Comparison of ENCODE assay signal across 8 cellular contexts in the genomic region with DNA sequence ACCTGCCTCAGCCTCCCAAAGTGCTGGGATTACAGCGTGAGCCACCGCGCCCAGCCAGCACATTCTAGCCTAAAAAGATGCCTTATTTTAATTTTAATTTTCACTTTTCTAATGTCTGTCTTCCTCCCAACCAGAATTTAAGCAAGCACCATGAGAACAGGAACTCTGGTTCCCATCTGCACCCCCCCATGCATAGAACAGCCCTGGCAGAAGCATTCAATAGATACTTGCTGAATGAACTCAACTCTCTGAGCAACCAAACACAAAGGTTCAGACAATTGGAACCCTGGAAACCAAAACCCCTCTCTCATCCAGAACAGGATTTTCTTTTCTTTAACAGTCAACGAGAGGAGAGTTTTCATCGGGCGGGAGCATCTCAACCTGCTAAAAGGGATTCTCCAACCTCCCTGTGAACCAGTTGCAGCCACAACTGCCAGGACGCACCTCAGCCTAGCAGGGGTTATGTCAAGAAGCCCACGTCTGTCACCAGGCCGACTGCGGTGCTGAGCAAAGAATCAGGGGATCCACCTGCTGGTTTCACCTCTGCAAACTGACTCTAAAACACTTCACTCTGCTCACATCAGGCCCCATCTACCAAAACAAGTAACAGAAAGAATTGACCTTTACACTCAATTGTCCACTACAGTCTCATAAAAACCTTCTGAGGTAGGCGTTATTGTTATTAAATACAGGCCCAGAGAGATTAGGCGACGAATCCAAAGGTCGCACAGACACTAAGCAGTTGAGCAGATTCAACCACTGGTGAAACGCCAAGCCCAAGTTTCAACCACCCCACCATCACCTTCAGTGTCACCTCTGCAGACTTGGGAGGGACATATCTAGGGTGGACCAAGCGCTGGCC. TPM values are rescaled to one million over a fixed set of nuclear protein-coding genes. Genes with fewer than 3 reads are reported as not detected.
DNase-seq lines count a peak whose midpoint lies in the region; ATAC-seq and TF ChIP-seq lines count a peak whose summit lies in the region.

No MANE protein-coding gene starts in this region.

- no peak overlapping the region for H3K23ac ChIP-seq in mesenchymal stem cell (ENCODE audit: low read length in 2 of 2)

- H3K4me1 Mint-ChIP-seq in activated naive CD8-positive, alpha-beta T cell treated with anti-CD3 and anti-CD28 coated beads, Interleukin-2, amount 50 U/mL, for 24 hours = peaks cover 41% of the 10 kb centered on the region

- no peak overlapping the region for H3K14ac ChIP-seq in mesenchymal stem cell (ENCODE audit: low read length in 2 of 2)

- no peaks in the 10 kb centered on the region for H3K9me3 Mint-ChIP-seq in activated naive CD8-positive, alpha-beta T cell treated with anti-CD3 and anti-CD28 coated beads, Interleukin-2, amount 50 U/mL, for 24 hours

- intact Hi-C loops in Right ventricle myocardium inferior (cut with DNase I) = no loop called here
- intact Hi-C loops in vagina (cut with DNase I) = no loop called here

- DNase-seq in right atrium auricular region (ENCODE audit: low spot score) (no peak), Right ventricle myocardium inferior (ENCODE audit: missing footprints) (no peak), mesenchymal stem cell (no peak), vagina (ENCODE audit: extremely low spot score in 2 of 2) (no peak), NOMO-1 treated with dmso at 0.1 percent for 144 hours (lab: John Stamatoyannopoulos, UW; ENCODE audit: unreplicated experiment) (no peak), SHP77 (lab: John Stamatoyannopoulos, UW) (no peak), NCI-H1105 treated with DMSO at 0.1 percent for 48 hours (lab: John Stamatoyannopoulos, UW) (no peak)
- DNase-seq in activated naive CD8-positive, alpha-beta T cell treated with anti-CD3 and anti-CD28 coated beads, Interleukin-2, amount 50 U/mL, for 24 hours = no peak

- H3K4me3 Mint-ChIP-seq in activated naive CD8-positive, alpha-beta T cell treated with anti-CD3 and anti-CD28 coated beads, Interleukin-2, amount 50 U/mL, for 24 hours = peak overlapping the region; percentile 82

- H3K4me3 ChIP-seq in right atrium auricular region (peak overlapping the region; percentile 23 to 67), mesenchymal stem cell (ENCODE audit: insufficient read depth in 1 of 2, low read depth in 1 of 2, low read length in 2 of 2) (peak overlapping the region; percentile 40 to 77), vagina (peak overlapping the region; percentile 62 to 71)

- peak overlapping the region; percentile 62 for H3K9ac ChIP-seq in mesenchymal stem cell (ENCODE audit: low read length)

- H2BK12ac ChIP-seq in mesenchymal stem cell (ENCODE audit: low read length in 2 of 2) = no peak overlapping the region

- H3K18ac ChIP-seq in mesenchymal stem cell (ENCODE audit: low read depth in 1 of 2, low read length in 2 of 2) = no peak overlapping the region

- H3K4me2 ChIP-seq in mesenchymal stem cell (ENCODE audit: low read length, poor library complexity, severe bottlenecking) = peak overlapping the region; percentile 78

- peak overlapping the region; percentile 68 for H3K27ac Mint-ChIP-seq in activated naive CD8-positive, alpha-beta T cell treated with anti-CD3 and anti-CD28 coated beads, Interleukin-2, amount 50 U/mL, for 24 hours

- no peaks in the 10 kb centered on the region for H3K9me3 ChIP-seq in right atrium auricular region
- no peaks in the 10 kb centered on the region for H3K9me3 ChIP-seq in mesenchymal stem cell (ENCODE audit: control insufficient read depth, low read length)
- H3K9me3 ChIP-seq in vagina = no peaks in the 10 kb centered on the region

- H2BK5ac ChIP-seq in mesenchymal stem cell (ENCODE audit: low read depth, low read length, poor library complexity, severe bottlenecking) = no peak overlapping the region

- no peak overlapping the region for H2BK15ac ChIP-seq in mesenchymal stem cell (ENCODE audit: low read depth, poor library complexity, severe bottlenecking)

- peaks cover 0 to 48% of the 10 kb centered on the region in 2 donors for H3K4me1 ChIP-seq in right atrium auricular region
- peaks cover 16% of the 10 kb centered on the region for H3K4me1 ChIP-seq in mesenchymal stem cell (ENCODE audit: control insufficient read depth, insufficient read depth, low read depth, low read length)
- peaks cover 67% of the 10 kb centered on the region for H3K4me1 ChIP-seq in vagina

- TF ChIP-seq CTCF in right atrium auricular region (IDR thresholded peaks at IDR 0.05) (no peak), vagina (IDR thresholded peaks at IDR 0.05) (no peak)

- H3K36me3 Mint-ChIP-seq in activated naive CD8-positive, alpha-beta T cell treated with anti-CD3 and anti-CD28 coated beads, Interleukin-2, amount 50 U/mL, for 24 hours (ENCODE audit: low read depth) = peaks cover 17% of the 10 kb centered on the region

- H4K91ac ChIP-seq in mesenchymal stem cell (ENCODE audit: low read length) = no peak overlapping the region

- H3K27ac ChIP-seq in right atrium auricular region (peak overlapping the region in 1 of 2 donors; percentile 16), mesenchymal stem cell (ENCODE audit: low read length, poor library complexity, severe bottlenecking) (no peak overlapping the region), vagina (no peak overlapping the region)

- no peak overlapping the region for H2AFZ ChIP-seq in mesenchymal stem cell (ENCODE audit: low read depth, low read length)

- WGBS in mesenchymal stem cell = 81% methylated on average over 16 of the region's 16 CpGs

- peaks cover 18% of the 10 kb centered on the region for H3K79me1 ChIP-seq in mesenchymal stem cell (replicated peaks; ENCODE audit: low read length, poor library complexity, severe bottlenecking)

- no peak overlapping the region for H4K8ac ChIP-seq in mesenchymal stem cell (ENCODE audit: low read length)

- no peak overlapping the region for H3K4ac ChIP-seq in mesenchymal stem cell (ENCODE audit: low read depth in 1 of 2, low read length in 2 of 2)

- ATAC-seq in Right ventricle myocardium inferior = no peak
- peak; percentile 34 for ATAC-seq in activated naive CD8-positive, alpha-beta T cell treated with anti-CD3 and anti-CD28 coated beads, Interleukin-2, amount 50 U/mL, for 24 hours

- no peaks in the 10 kb centered on the region for H3K27me3 Mint-ChIP-seq in activated naive CD8-positive, alpha-beta T cell treated with anti-CD3 and anti-CD28 coated beads, Interleukin-2, amount 50 U/mL, for 24 hours

- H2BK120ac ChIP-seq in mesenchymal stem cell (ENCODE audit: low read depth, low read length) = no peak overlapping the region

- no peak overlapping the region for H2AK5ac ChIP-seq in mesenchymal stem cell (ENCODE audit: low read length, severe bottlenecking)

- no peak for TF ChIP-seq POLR2A in vagina (IDR thresholded peaks at IDR 0.05)

- H3K36me3 ChIP-seq in right atrium auricular region = peaks cover 25% of the 10 kb centered on the region
- peaks cover 33% of the 10 kb centered on the region in 2 experiments for H3K36me3 ChIP-seq in mesenchymal stem cell (ENCODE audit: control insufficient read depth in 1 of 2, insufficient read depth in 2 of 2, low read depth in 1 of 2, low read length in 2 of 2)
- peaks cover 0 to 22% of the 10 kb centered on the region in 2 donors for H3K36me3 ChIP-seq in vagina

- no peaks in the 10 kb centered on the region for H3K27me3 ChIP-seq in right atrium auricular region
- H3K27me3 ChIP-seq in mesenchymal stem cell (ENCODE audit: control insufficient read depth in 1 of 2, insufficient read depth in 1 of 2, low read length in 2 of 2) = no peaks in the 10 kb centered on the region
- no peaks in the 10 kb centered on the region for H3K27me3 ChIP-seq in vagina

RNA-seq across cellular contexts. Expression of a gene that starts 1.7 kb away (rescaled TPM):
- total RNA-seq in right atrium auricular region = 10 to 100 TPM; 70.8 to 73.2 TPM
- 32.5 TPM for total RNA-seq in Right ventricle myocardium inferior
- 27.9 TPM for polyA plus RNA-seq in mesenchymal stem cell (2013, experiment 1 of 2)
- 27.6 TPM for polyA plus RNA-seq in mesenchymal stem cell (2013, experiment 2 of 2)
- 51.1 TPM for total RNA-seq in vagina

RNA-seq across cellular contexts. Expression of a gene that starts 10.0 kb away (rescaled TPM):
- total RNA-seq in right atrium auricular region = 10 to 100 TPM; 56.1 to 58.1 TPM
- 70.4 TPM for total RNA-seq in Right ventricle myocardium inferior
- 269 TPM for polyA plus RNA-seq in mesenchymal stem cell (2013, experiment 1 of 2)
- polyA plus RNA-seq in mesenchymal stem cell (2013, experiment 2 of 2) = 276 TPM
- total RNA-seq in vagina = 42.2 TPM

RNA-seq across cellular contexts. Expression of a gene that starts 55.7 kb away (rescaled TPM):
- total RNA-seq in right atrium auricular region (100 to 1,000 TPM; 367 to 466 TPM), Right ventricle myocardium inferior (697 TPM), vagina (61.6 TPM)
- 32.9 TPM for polyA plus RNA-seq in mesenchymal stem cell (2013, experiment 1 of 2)
- polyA plus RNA-seq in mesenchymal stem cell (2013, experiment 2 of 2) = 32.5 TPM
